Comparison of ENCODE assay signal across 8 cellular contexts in genomic region chr16:2441143-2441804, GRCh38. TPM values are rescaled to one million over a fixed set of nuclear protein-coding genes. Genes with fewer than 3 reads are reported as not detected.
"Had no signal": no experiment of that assay in that cellular context is flagged by ENCODE, and none has a peak within 500 bp of the region (broad histone marks: within the 10 kb centered on the region; RNA-seq: fewer than 3 reads in every experiment).

No MANE protein-coding gene starts in this region.

RNA-seq across cellular contexts. Expression of gene TEDC2, which starts 18.6 kb away (rescaled TPM):
- total RNA-seq: body of pancreas had no signal

RNA-seq across cellular contexts. Expression of gene NTN3, which starts 29.8 kb away (rescaled TPM):
- total RNA-seq: activated CD4-positive, alpha-beta T cell treated with anti-CD3 and anti-CD28 coated beads, Interleukin-2, amount 10 ng/mL, durations not matched to agents 7 days and 5 days; body of pancreas; dermis blood vessel endothelial cell; gastrocnemius medialis; T-helper 17 cell had no signal
- polyA plus RNA-seq: aorta, foreskin keratinocyte, heart left ventricle had no signal
